17 cellular contexts compared by ENCODE assay signal in the genomic region with DNA sequence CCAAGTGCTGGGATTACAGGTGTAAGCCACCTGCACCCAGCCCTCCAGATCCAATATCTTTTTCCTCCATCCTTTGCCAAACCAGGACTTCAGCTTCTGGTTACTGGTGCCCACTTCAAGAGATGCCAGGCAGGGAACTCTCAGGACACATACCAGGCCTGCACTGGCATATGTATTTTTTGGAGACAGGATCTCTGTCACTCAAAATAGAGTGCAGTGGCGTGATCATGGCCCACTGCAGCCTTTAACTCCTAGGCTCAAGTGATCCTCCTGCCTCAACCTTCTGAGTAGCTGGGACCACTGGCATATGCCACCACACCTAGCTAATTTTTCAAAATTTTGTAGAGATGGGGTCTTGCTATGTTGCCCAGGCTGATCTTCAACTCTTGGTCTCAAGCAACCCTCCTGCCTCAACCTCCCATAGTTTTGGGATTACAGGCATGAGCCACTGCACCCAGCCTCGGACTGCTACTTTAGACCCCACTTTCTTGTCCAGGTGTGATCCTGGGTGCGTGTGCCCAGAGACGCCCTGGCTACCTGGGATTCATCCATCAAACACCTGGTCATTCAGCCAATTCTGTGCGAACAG. TPM values are rescaled to one million over a fixed set of nuclear protein-coding genes. Genes with fewer than 3 reads are reported as not detected.
A peak's percentile ranks its signal among the peaks of the same experiment; 100 is the strongest.
DNase-seq lines count a peak whose midpoint lies in the region; ATAC-seq, FAIRE-seq and TF ChIP-seq lines count a peak whose summit lies in the region.
"Had no signal": no experiment of that assay in that cellular context is flagged by ENCODE, and none has a peak within 500 bp of the region (broad histone marks: within the 10 kb centered on the region; RNA-seq: fewer than 3 reads in every experiment).

No MANE protein-coding gene starts in this region.

- H3K4me1 ChIP-seq in K562 (replicated peaks in 1 of 2; ENCODE audit: control insufficient read depth in 2 of 2, insufficient read depth in 2 of 2, low read length in 2 of 2) (peaks cover 4 to 34% of the 10 kb centered on the region in 2 experiments), muscle layer of duodenum (ENCODE audit: control insufficient read depth in 1 of 2, insufficient read depth in 2 of 2, low read length in 2 of 2) (peaks cover 10 to 16% of the 10 kb centered on the region in 2 donors), tibial artery (peaks cover 0 to 32% (median 21%) of the 10 kb centered on the region in 4 donors)

- CTCF ChIA-PET in K562 (lab: Yijun Ruan, JAX; ENCODE audit: low intra/inter-chr PET ratio) = no interaction called here

- H3K9ac ChIP-seq in K562 (ENCODE audit: insufficient read depth in 1 of 2, low read depth in 2 of 2, low read length in 2 of 2) = peak overlapping the region in 1 of 2 experiments; percentile 66; a peak in 1 of 4 replicates

- H3K4me1 Mint-ChIP-seq in activated T-cell treated with anti-CD3 and anti-CD28 coated beads, Interleukin-2, amount 50 U/mL, for 24 hours (ENCODE audit: low read depth) = peaks cover 64% of the 10 kb centered on the region

- in situ Hi-C loops in K562 (cut with MboI) = no loop called here

- no TSS peak for BruUV-seq in K562 (replicated peaks; lab: Mats Ljungman, UMichigan)

- H3K9me3 Mint-ChIP-seq in activated T-cell treated with anti-CD3 and anti-CD28 coated beads, Interleukin-2, amount 50 U/mL, for 24 hours = no peaks in the 10 kb centered on the region
- H3K9me3 Mint-ChIP-seq: activated B cell treated with CpG ODN at 0.5 μM for 24 hours had no signal

- DNase-seq in activated T-cell treated with anti-CD3 and anti-CD28 coated beads, Interleukin-2, amount 50 U/mL, for 24 hours = no peak
- no peak for DNase-seq in activated T-cell treated with anti-CD3 and anti-CD28 coated beads, Interleukin-2, amount 50 U/mL, for 48 hours
- no peak for DNase-seq in K562 (ENCODE audit: extremely low read depth in 1 of 4, low spot score in 3 of 4)
- DNase-seq in tibial artery = no peak
- DNase-seq in RCC 7860 (ENCODE audit: low spot score) = no peak
- DNase-seq in DMS53 (lab: John Stamatoyannopoulos, UW) = no peak
- DNase-seq: activated B cell treated with CpG ODN at 0.5 μM for 24 hours; COR-L47; kidney; NCI-H1417; NCI-H345; retina; stimulated activated naive CD4-positive, alpha-beta T cell had no signal

- no peaks in the 10 kb centered on the region for H3K36me3 ChIP-seq in K562 (ENCODE audit: control insufficient read depth, insufficient read depth, low read length)
- no peaks in the 10 kb centered on the region for H3K36me3 ChIP-seq in muscle layer of duodenum (ENCODE audit: control insufficient read depth in 1 of 2, insufficient read depth in 2 of 2, low read length in 2 of 2)
- H3K36me3 ChIP-seq in tibial artery = no peaks in the 10 kb centered on the region

- H4K20me1 ChIP-seq in K562 (replicated peaks; ENCODE audit: control insufficient read depth, insufficient read depth, low read length) = no peaks in the 10 kb centered on the region

- TF ChIP-seq POLR2A in K562 (conservative IDR thresholded peaks at IDR 0.05) = no peak

- H3K9me1 ChIP-seq in K562 (ENCODE audit: control insufficient read depth, insufficient read depth, low read length) = no peaks in the 10 kb centered on the region

- peak overlapping the region; percentile 60 for H3K4me3 Mint-ChIP-seq in activated T-cell treated with anti-CD3 and anti-CD28 coated beads, Interleukin-2, amount 50 U/mL, for 24 hours
- H3K4me3 Mint-ChIP-seq: activated B cell treated with CpG ODN at 0.5 μM for 24 hours had no signal

- FAIRE-seq in K562 (lab: Jason Lieb, UNC) = no peak
- FAIRE-seq in RCC 7860 (lab: Jason Lieb, UNC) = no peak
- FAIRE-seq: G401.6, GM19239, kidney had no signal

- H2AFZ ChIP-seq in K562 (ENCODE audit: low read depth, low read length) = peak overlapping the region; percentile 97

- H3K36me3 Mint-ChIP-seq in activated T-cell treated with anti-CD3 and anti-CD28 coated beads, Interleukin-2, amount 50 U/mL, for 24 hours (ENCODE audit: low read depth) = no peaks in the 10 kb centered on the region

- TF ChIP-seq RAD21 in K562 (CRISPR knock-in tag; conservative IDR thresholded peaks at IDR 0.05 in 1 of 2, IDR thresholded peaks at IDR 0.05 in 1 of 2) = no peak

- TF ChIP-seq CTCF in K562 (IDR thresholded peaks at IDR 0.05 in 2 of 3, conservative IDR thresholded peaks at IDR 0.05 in 1 of 3; ENCODE audit: insufficient read depth in 2 of 3, low read depth in 1 of 3, low read length in 3 of 3) = no peak
- TF ChIP-seq CTCF in tibial artery (IDR thresholded peaks at IDR 0.05) = no peak

- H3K9me3 ChIP-seq in K562 (replicated peaks; ENCODE audit: control insufficient read depth, insufficient read depth, low read depth, low read length) (no peaks in the 10 kb centered on the region), muscle layer of duodenum (ENCODE audit: control insufficient read depth in 1 of 2, low read length in 2 of 2) (no peaks in the 10 kb centered on the region), tibial artery (no peaks in the 10 kb centered on the region)

- H3K27ac ChIP-seq in K562 (ENCODE audit: extremely low read depth, low read depth, low read length) (peak overlapping the region; percentile 77; the same call in 2 of the 3 replicates), muscle layer of duodenum (ENCODE audit: low read length) (peak overlapping the region; percentile 56), tibial artery (peak overlapping the region; percentile 85 to 86)

- no peak for TF ChIP-seq EP300 in K562 (IDR thresholded peaks at IDR 0.05; ENCODE audit: low read length)

- POLR2A ChIA-PET in K562 (lab: Yijun Ruan, JAX) = interaction anchor here (1.0 to 1.1 kb wide), 2 partner anchors 24 to 26 kb away, joined by 3 read pairs; no protein-coding TSS in a partner anchor

- H3K27ac Mint-ChIP-seq in activated T-cell treated with anti-CD3 and anti-CD28 coated beads, Interleukin-2, amount 50 U/mL, for 24 hours = peak overlapping the region; percentile 94
- H3K27ac Mint-ChIP-seq: activated B cell treated with CpG ODN at 0.5 μM for 24 hours had no signal

- intact Hi-C loops in K562 (cut with micrococcal nuclease) = no loop called here
- intact Hi-C loops in tibial artery (cut with DNase I; ENCODE audit: low total_unique reads) = no loop called here

- ATAC-seq in K562 (no peak), GM18867 (IDR thresholded peaks at IDR 0.05; ENCODE audit: unreplicated experiment) (no peak)

- no peaks in the 10 kb centered on the region for H3K27me3 Mint-ChIP-seq in activated T-cell treated with anti-CD3 and anti-CD28 coated beads, Interleukin-2, amount 50 U/mL, for 24 hours
- H3K27me3 Mint-ChIP-seq: activated B cell treated with CpG ODN at 0.5 μM for 24 hours had no signal

- H3K27me3 ChIP-seq in K562 (ENCODE audit: control insufficient read depth in 2 of 2, insufficient read depth in 2 of 2, low read length in 2 of 2) (no peaks in the 10 kb centered on the region), muscle layer of duodenum (ENCODE audit: low read depth, low read length) (no peaks in the 10 kb centered on the region), tibial artery (no peaks in the 10 kb centered on the region)

- WGBS in K562 (ENCODE audit: insufficient coverage, low coverage, missing lambda C conversion rate) = 93% methylated on average over 5 of the region's 5 CpGs

- H3K79me2 ChIP-seq in K562 (ENCODE audit: control insufficient read depth, insufficient read depth, low read length) = no peaks in the 10 kb centered on the region

- H3K4me3 ChIP-seq in K562 (no peak overlapping the region), muscle layer of duodenum (ENCODE audit: low read depth in 1 of 2, low read length in 2 of 2) (no peak overlapping the region), tibial artery (peak overlapping the region; percentile 30 to 42)

- 0 out of 2 replicates have a peak overlapping the region, but pooled peaks have one; percentile 51 for H3K4me2 ChIP-seq in K562 (ENCODE audit: insufficient read depth, low read length)

TF ChIP-seq in K562, 482 proteins besides CTCF, POLR2A, EP300 and RAD21 (continues in another document):
- TF ChIP-seq ZNF121 (CRISPR knock-in tag; conservative IDR thresholded peaks at IDR 0.05) = peak; percentile 92
- TF ChIP-seq MCM7 (IDR thresholded peaks at IDR 0.05) = no peak
- no peak for TF ChIP-seq CBX8 (IDR thresholded peaks at IDR 0.05; ENCODE audit: borderline replicate concordance, extremely low read depth, low read depth, low read length, poor library complexity, severe bottlenecking)
- TF ChIP-seq, protein P1, sequence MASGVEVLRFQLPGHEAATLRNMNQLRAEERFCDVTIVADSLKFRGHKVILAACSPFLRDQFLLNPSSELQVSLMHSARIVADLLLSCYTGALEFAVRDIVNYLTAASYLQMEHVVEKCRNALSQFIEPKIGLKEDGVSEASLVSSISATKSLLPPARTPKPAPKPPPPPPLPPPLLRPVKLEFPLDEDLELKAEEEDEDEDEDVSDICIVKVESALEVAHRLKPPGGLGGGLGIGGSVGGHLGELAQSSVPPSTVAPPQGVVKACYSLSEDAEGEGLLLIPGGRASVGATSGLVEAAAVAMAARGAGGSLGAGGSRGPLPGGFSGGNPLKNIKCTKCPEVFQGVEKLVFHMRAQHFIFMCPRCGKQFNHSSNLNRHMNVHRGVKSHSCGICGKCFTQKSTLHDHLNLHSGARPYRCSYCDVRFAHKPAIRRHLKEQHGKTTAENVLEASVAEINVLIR (CRISPR knock-in tag; IDR thresholded peaks at IDR 0.05) = no peak
- peak; percentile 26 for TF ChIP-seq RBM25 (IDR thresholded peaks at IDR 0.05; ENCODE audit: low read depth, low read length, severe bottlenecking)
- no peak for TF ChIP-seq STAG1 (CRISPR knock-in tag; IDR thresholded peaks at IDR 0.05; ENCODE audit: borderline replicate concordance)
- peak; percentile 48; the same call in 1 of the 2 replicates for TF ChIP-seq BCOR (IDR thresholded peaks at IDR 0.05)

RNA-seq across cellular contexts. Expression of gene BMERB1, which starts 55.8 kb away (rescaled TPM):
- 1.2 and 1.3 TPM in 2 replicates for total RNA-seq in K562 (2011; cell fraction: chromatin; rRNA removed; ENCODE audit: low replicate concordance)
- total RNA-seq in K562 (2011; cell fraction: nucleolus; rRNA removed) = 0.17 and 0.53 TPM in 2 replicates
- total RNA-seq in K562 (2011; cell fraction: nucleoplasm; rRNA removed) = 0.37 TPM in 1 of 2 replicates, not detected in the other
- total RNA-seq in K562 (2014; rRNA removed) (1.1 and 2.9 TPM in 2 replicates), K562 (2014; rRNA removed; fragmentation: Illumina TruSeq; extraction: Trizol) (0.47 and 1.3 TPM in 2 replicates), K562 (2015; rRNA removed; fragmentation: Illumina TruSeq; extraction: Trizol) (0.75 and 0.94 TPM in 2 replicates), K562 (2021) (0.98 and 1.5 TPM in 2 replicates)
- polyA plus RNA-seq in K562 (2011; rRNA removed) (0.91 and 1.2 TPM in 2 replicates), K562 (2014; fragmentation: Illumina TruSeq; extraction: Trizol) (1.4 and 1.7 TPM in 2 replicates), K562 (2014; fragmentation: Nextera tagmentation; extraction: Ambion mirVana) (under 1 TPM; 0.29 to 0.31 TPM), K562 (2014; rRNA removed) (1.3 and 1.8 TPM in 2 replicates)
- 1.4 and 1.6 TPM in 2 replicates for polyA plus RNA-seq in K562 (2011; cell fraction: cytosol; rRNA removed)
- 0.55 and 0.64 TPM in 2 replicates for polyA plus RNA-seq in K562 (2011; cell fraction: nucleus; rRNA removed)
- polyA plus RNA-seq in K562 (2012) = 1.6 and 1.8 TPM in 2 replicates
- 0.25 and 0.51 TPM in 2 replicates for polyA minus RNA-seq in K562 (2011; rRNA and poly(A)+ RNA removed)
- polyA minus RNA-seq in K562 (2011; cell fraction: cytosol; rRNA and poly(A)+ RNA removed) = 1.5 TPM in 1 of 2 replicates, not detected in the other
- 0.67 TPM in 1 of 2 replicates, not detected in the other for polyA minus RNA-seq in K562 (2011; cell fraction: nucleus; rRNA and poly(A)+ RNA removed)

Comparison
In these comparisons a context has a peak if more than half of its experiments do, and no peak if none do; other contexts are left out.
1. H3K4me3 ChIP-seq: peak in tibial artery (2 of 2); none in K562 (single experiment) and muscle layer of duodenum (0 of 2).
2. Peak in every context shown above with its lines, with median percentiles within 50 percentile points of each other: H3K27ac ChIP-seq.